ENCODE assay signal across 7 cellular contexts in genomic region chr14:84410344-84410743, GRCh38.
"Had no signal": no experiment of that assay in that cellular context is flagged by ENCODE, and none has a peak within 500 bp of the region (broad histone marks: within the 10 kb centered on the region; RNA-seq: fewer than 3 reads in every experiment).

No MANE protein-coding gene starts in this region.

- H3K27me3 Mint-ChIP-seq: IgD-negative memory B cell had no signal

- H3K4me3 Mint-ChIP-seq: IgD-negative memory B cell had no signal

- H3K27ac ChIP-seq: HL-60 had no signal

- DNase-seq: IMR-90, KBM-7, KG1 had no signal

- H3K4me1 Mint-ChIP-seq: IgD-negative memory B cell had no signal

- H3K4me3 ChIP-seq: K562 had no signal

- H3K27ac Mint-ChIP-seq: IgD-negative memory B cell had no signal

- ATAC-seq: HepG2, K562 had no signal

- H3K36me3 Mint-ChIP-seq: IgD-negative memory B cell had no signal
